Comparison of ENCODE assay signal across 17 cellular contexts in genomic region chr3:192862408-192863385, GRCh38.
"Had no signal": no experiment of that assay in that cellular context is flagged by ENCODE, and none has a peak within 500 bp of the region (broad histone marks: within the 10 kb centered on the region; RNA-seq: fewer than 3 reads in every experiment).

No MANE protein-coding gene starts in this region.

- H3K36me3 ChIP-seq: brain microvascular endothelial cell, lower lobe of right lung, prostate gland, sigmoid colon, suprapubic skin had no signal

- DNase-seq: activated effector memory CD4-positive, alpha-beta T cell treated with Interleukin-2 at 50 U/mL for 16 hours; amygdala; brain microvascular endothelial cell; dermis blood vessel endothelial cell; endodermal cell; glutamatergic neuron; immature natural killer cell; lower lobe of right lung; mucosa of descending colon; natural killer cell; nucleus accumbens; sigmoid colon; stimulated activated CD4-positive, alpha-beta T cell treated with anti-CD3 and anti-CD28 coated beads, Interleukin-12 subunit alpha, Interleukin-12 subunit beta, amount 100 ng/mL, for 4 hours; stimulated activated naive CD8-positive, alpha-beta T cell treated with anti-CD3 and anti-CD28 coated beads, Interleukin-15, Interleukin-2, amounts not matched to agents 100 U/mL and 50 U/mL, for 24 hours; T1000 had no signal

- H3K4me1 ChIP-seq: prostate gland had no signal

- H3K27me3 ChIP-seq: brain microvascular endothelial cell, sigmoid colon, suprapubic skin had no signal

- ATAC-seq: lower lobe of right lung; mucosa of descending colon; natural killer cell; stimulated activated naive CD8-positive, alpha-beta T cell treated with anti-CD3 and anti-CD28 coated beads, Interleukin-15, Interleukin-2, amounts not matched to agents 100 U/mL and 50 U/mL, for 24 hours had no signal

- H3K27ac ChIP-seq: brain microvascular endothelial cell, lower lobe of right lung, prostate gland, sigmoid colon, suprapubic skin had no signal

- H3K4me3 ChIP-seq: lower lobe of right lung, mucosa of descending colon, prostate gland, sigmoid colon, suprapubic skin had no signal

- H3K9me3 ChIP-seq: lower lobe of right lung, mucosa of descending colon, prostate gland, sigmoid colon, suprapubic skin had no signal
